ENCODE assay signal across 12 cellular contexts in the genomic region with DNA sequence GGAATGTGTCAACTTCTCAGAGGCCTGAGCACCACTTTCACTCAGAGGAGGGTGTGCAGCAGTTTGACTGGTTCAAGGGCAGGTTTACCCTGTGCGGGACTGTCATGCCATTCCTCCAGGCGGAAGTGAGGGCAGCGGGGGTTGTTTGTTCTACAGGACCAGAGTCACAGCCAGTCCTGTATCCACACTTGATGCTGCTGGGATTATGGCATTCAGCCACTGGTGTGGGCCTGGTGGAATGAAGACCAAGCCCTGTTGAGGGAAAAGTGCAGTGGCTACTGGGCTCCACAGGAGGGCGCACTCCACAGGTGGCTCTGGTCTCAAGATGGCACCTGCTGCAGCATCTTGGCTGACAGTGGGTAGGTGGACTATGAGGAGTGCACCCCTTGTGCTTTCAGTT. TPM values are rescaled to one million over a fixed set of nuclear protein-coding genes. Genes with fewer than 3 reads are reported as not detected.
DNase-seq lines count a peak whose midpoint lies in the region; ATAC-seq, FAIRE-seq and TF ChIP-seq lines count a peak whose summit lies in the region.
"Had no signal": no experiment of that assay in that cellular context is flagged by ENCODE, and none has a peak within 500 bp of the region (broad histone marks: within the 10 kb centered on the region; RNA-seq: fewer than 3 reads in every experiment).

No MANE protein-coding gene starts in this region.

- no peaks in the 10 kb centered on the region for H3K23me2 ChIP-seq in H9 (ENCODE audit: insufficient read length, low read depth, low read length, poor library complexity, severe bottlenecking)

- H2AFZ ChIP-seq in H9 (ENCODE audit: low read length) (no peak overlapping the region), GM12878 (ENCODE audit: control insufficient read depth, low read depth, low read length) (no peak overlapping the region)

- no peak overlapping the region for H3K4me3 ChIP-seq in AG10803 (ENCODE audit: low read length)
- H3K4me3 ChIP-seq in GM12878: no peak overlapping the region
- no peak overlapping the region for H3K4me3 ChIP-seq in prostate gland

- SMC1A ChIA-PET in GM12878 (lab: Charles Lee; ENCODE audit: uncharacterized antibody, unreplicated experiment): no interaction called here

- H3K9ac ChIP-seq in H9 (ENCODE audit: extremely low read depth, insufficient read length, low read length) (no peak overlapping the region), GM12878 (ENCODE audit: control insufficient read depth, insufficient read depth, low read length) (no peak overlapping the region)

- no peak overlapping the region for H3K27ac Mint-ChIP-seq in H9
- H3K27ac Mint-ChIP-seq in activated T-helper 1 cell treated with anti-CD3 and anti-CD28 coated beads, Interleukin-12 subunit alpha, Interleukin-12 subunit beta, Interleukin-2, Interleukin-4 antibody, amounts not matched to agents 30 ng/mL and 10 ng/mL and 1 ng/mL, durations not matched to agents 14 hours and 24 hours and 36 hours: no peak overlapping the region
- H3K27ac Mint-ChIP-seq: activated CD4-positive, alpha-beta T cell treated with anti-CD3 and anti-CD28 coated beads, Interleukin-2, amount 10 ng/mL, durations not matched to agents 7 days and 5 days had no signal

- intact Hi-C loops in GM12878 (cut with micrococcal nuclease; ENCODE audit: unreplicated experiment) (no loop called here), prostate gland (cut with DNase I) (no loop called here)
- intact Hi-C loops in activated T-helper 1 cell treated with anti-CD3 and anti-CD28 coated beads, Interleukin-12 subunit alpha, Interleukin-12 subunit beta, Interleukin-2, Interleukin-4 antibody, amounts not matched to agents 30 ng/mL and 10 ng/mL and 1 ng/mL, durations not matched to agents 14 hours and 24 hours and 36 hours (cut with micrococcal nuclease): no loop called here

- CTCF ChIA-PET in GM12878 (lab: Yijun Ruan, JAX): no interaction called here

- H3T11ph ChIP-seq in H9 (ENCODE audit: low read length): no peak overlapping the region

- H4K91ac ChIP-seq in H9 (ENCODE audit: insufficient read length, low read depth, low read length): no peak overlapping the region

- ATAC-seq in GM12878: no peak

- no peak overlapping the region for H4K5ac ChIP-seq in H9 (ENCODE audit: insufficient read length, low read depth, low read length)

- no peak overlapping the region for H3K23ac ChIP-seq in H9 (ENCODE audit: insufficient read length, low read depth, low read length)

- H4K20me1 ChIP-seq in H9 (ENCODE audit: control insufficient read depth, insufficient read depth, insufficient read length) (no peaks in the 10 kb centered on the region), GM12878 (ENCODE audit: control insufficient read depth, insufficient read depth) (no peaks in the 10 kb centered on the region)

- in situ Hi-C loops in GM12878 (cut with MboI): no loop called here

- no peaks in the 10 kb centered on the region; a peak in 2 of 5 replicates for H3K9me3 Mint-ChIP-seq in H9
- H3K9me3 Mint-ChIP-seq in activated T-helper 1 cell treated with anti-CD3 and anti-CD28 coated beads, Interleukin-12 subunit alpha, Interleukin-12 subunit beta, Interleukin-2, Interleukin-4 antibody, amounts not matched to agents 30 ng/mL and 10 ng/mL and 1 ng/mL, durations not matched to agents 14 hours and 24 hours and 36 hours: peaks cover 5% of the 10 kb centered on the region
- H3K9me3 Mint-ChIP-seq: activated CD4-positive, alpha-beta T cell treated with anti-CD3 and anti-CD28 coated beads, Interleukin-2, amount 10 ng/mL, durations not matched to agents 7 days and 5 days had no signal

- no peak for DNase-seq in AG10803 (ENCODE audit: low read depth)
- DNase-seq in H9: peak; percentile 77
- DNase-seq in GM12878 (ENCODE audit: low read depth, low spot score): no peak
- DNase-seq in kidney tubule cell (ENCODE audit: low spot score): peak; percentile 20
- no peak for DNase-seq in prostate gland (ENCODE audit: low spot score)
- no peak for DNase-seq in NCI-H2227 treated with DMSO at 0.1 percent for 48 hours (lab: John Stamatoyannopoulos, UW)
- no peak for DNase-seq in activated naive CD4-positive, alpha-beta T cell (lab: John Stamatoyannopoulos, UW)
- DNase-seq in activated T-helper 1 cell treated with anti-CD3 and anti-CD28 coated beads, Interleukin-12 subunit alpha, Interleukin-12 subunit beta, Interleukin-2, Interleukin-4 antibody, amounts not matched to agents 30 ng/mL and 10 ng/mL and 1 ng/mL, durations not matched to agents 14 hours and 24 hours and 36 hours (ENCODE audit: low spot score): no peak
- DNase-seq: activated CD4-positive, alpha-beta T cell treated with anti-CD3 and anti-CD28 coated beads, Interleukin-2, amount 10 ng/mL, durations not matched to agents 7 days and 5 days; NCI-H1048; RPMI8226 had no signal

- H3K36me3 ChIP-seq in GM12878 (ENCODE audit: control insufficient read depth in 2 of 2, insufficient read depth in 2 of 2, low read length in 1 of 2): no peaks in the 10 kb centered on the region
- H3K36me3 ChIP-seq in prostate gland: no peaks in the 10 kb centered on the region

- no peak for FAIRE-seq in GM12878 (lab: Jason Lieb, UNC)

- TF ChIP-seq RAD21 in GM12878 (IDR thresholded peaks at IDR 0.05; ENCODE audit: insufficient read depth, low read depth, low read length): no peak

- no peaks in the 10 kb centered on the region for H3K79me1 ChIP-seq in H9 (ENCODE audit: insufficient read depth, low read depth, low read length, poor library complexity, severe bottlenecking)

- H3K4me2 ChIP-seq in H9 (ENCODE audit: insufficient read depth, insufficient read length, low read length): no peak overlapping the region
- H3K4me2 ChIP-seq in GM12878 (ENCODE audit: control insufficient read depth, insufficient read depth): no peak overlapping the region

- H2BK5ac ChIP-seq in H9 (ENCODE audit: insufficient read length, low read length): no peak overlapping the region

- no peak for TF ChIP-seq EP300 in GM12878 (IDR thresholded peaks at IDR 0.05; ENCODE audit: borderline replicate concordance in 1 of 2, control insufficient read depth in 1 of 2, low read depth in 2 of 2, low read length in 2 of 2)

- H2BK20ac ChIP-seq in H9 (ENCODE audit: low read depth, low read length, poor library complexity, severe bottlenecking): no peak overlapping the region

- H3K27ac ChIP-seq in H9 (ENCODE audit: insufficient read length, low read depth, low read length): no peak overlapping the region
- H3K27ac ChIP-seq in GM12878 (ENCODE audit: control insufficient read depth, insufficient read depth): no peak overlapping the region
- no peak overlapping the region for H3K27ac ChIP-seq in prostate gland

- H3K4ac ChIP-seq in H9 (ENCODE audit: low read depth, low read length): no peak overlapping the region

- H3K9me3 ChIP-seq in H9 (ENCODE audit: control insufficient read depth, low read depth, low read length) (no peaks in the 10 kb centered on the region), GM12878 (replicated peaks; ENCODE audit: control insufficient read depth, insufficient read depth, low read length) (no peaks in the 10 kb centered on the region; the same call in 2 of the 3 replicates), prostate gland (no peaks in the 10 kb centered on the region)

- no peaks in the 10 kb centered on the region for H3K4me1 Mint-ChIP-seq in H9
- no peaks in the 10 kb centered on the region for H3K4me1 Mint-ChIP-seq in activated T-helper 1 cell treated with anti-CD3 and anti-CD28 coated beads, Interleukin-12 subunit alpha, Interleukin-12 subunit beta, Interleukin-2, Interleukin-4 antibody, amounts not matched to agents 30 ng/mL and 10 ng/mL and 1 ng/mL, durations not matched to agents 14 hours and 24 hours and 36 hours (ENCODE audit: low read depth)
- H3K4me1 Mint-ChIP-seq: activated CD4-positive, alpha-beta T cell treated with anti-CD3 and anti-CD28 coated beads, Interleukin-2, amount 10 ng/mL, durations not matched to agents 7 days and 5 days had no signal

- POLR2A ChIA-PET in GM12878 (lab: Charles Lee): no interaction called here

- no peak for TF ChIP-seq POLR2A in GM12878 (IDR thresholded peaks at IDR 0.05; ENCODE audit: low read depth, low read length)
- no peak for TF ChIP-seq POLR2A in prostate gland (IDR thresholded peaks at IDR 0.05)

- no CpG with 5 or more reads among the region's 4 CpGs for WGBS in H9 (ENCODE audit: extremely low coverage, insufficient read length, low lambda C conversion rate)
- 52% methylated on average over 4 of the region's 4 CpGs for WGBS in GM12878 (ENCODE audit: insufficient coverage, insufficient replicate concordance, low lambda C conversion rate, missing lambda C conversion rate)
- WGBS in prostate gland: 65% methylated on average over 4 of the region's 4 CpGs

- no peak overlapping the region for H2BK12ac ChIP-seq in H9 (ENCODE audit: insufficient read length, low read depth, low read length)

- no peak overlapping the region for H3K4me3 Mint-ChIP-seq in H9
- no peak overlapping the region for H3K4me3 Mint-ChIP-seq in activated T-helper 1 cell treated with anti-CD3 and anti-CD28 coated beads, Interleukin-12 subunit alpha, Interleukin-12 subunit beta, Interleukin-2, Interleukin-4 antibody, amounts not matched to agents 30 ng/mL and 10 ng/mL and 1 ng/mL, durations not matched to agents 14 hours and 24 hours and 36 hours
- H3K4me3 Mint-ChIP-seq: activated CD4-positive, alpha-beta T cell treated with anti-CD3 and anti-CD28 coated beads, Interleukin-2, amount 10 ng/mL, durations not matched to agents 7 days and 5 days had no signal

- peaks cover 4% of the 10 kb centered on the region; the same call in 1 of the 2 replicates for H3K27me3 Mint-ChIP-seq in H9 (ENCODE audit: low read depth)
- peaks cover 27% of the 10 kb centered on the region for H3K27me3 Mint-ChIP-seq in activated T-helper 1 cell treated with anti-CD3 and anti-CD28 coated beads, Interleukin-12 subunit alpha, Interleukin-12 subunit beta, Interleukin-2, Interleukin-4 antibody, amounts not matched to agents 30 ng/mL and 10 ng/mL and 1 ng/mL, durations not matched to agents 14 hours and 24 hours and 36 hours (ENCODE audit: insufficient read depth)

- H3K27me3 ChIP-seq in H9 (ENCODE audit: insufficient read depth, low read length): no peaks in the 10 kb centered on the region; the same call in 1 of the 2 replicates
- no peaks in the 10 kb centered on the region; a peak in 1 of 4 replicates for H3K27me3 ChIP-seq in GM12878 (replicated peaks in 1 of 2; ENCODE audit: control insufficient read depth in 2 of 2, insufficient read depth in 2 of 2, low read length in 1 of 2)
- no peaks in the 10 kb centered on the region for H3K27me3 ChIP-seq in prostate gland (replicated peaks; ENCODE audit: insufficient read depth)

- no peak overlapping the region for H3K18ac ChIP-seq in H9 (ENCODE audit: insufficient read length, low read depth, low read length)

- H4K8ac ChIP-seq in H9 (replicated peaks; ENCODE audit: insufficient read length, low read depth, low read length): no peak overlapping the region

- BruUV-seq in GM12878 (replicated peaks; lab: Mats Ljungman, UMichigan): no TSS peak

- TF ChIP-seq CTCF in AG10803 (conservative IDR thresholded peaks at IDR 0.05; ENCODE audit: low read length): peak; percentile 37
- peak; percentile 92 for TF ChIP-seq CTCF in H9 (conservative IDR thresholded peaks at IDR 0.05)
- TF ChIP-seq CTCF in GM12878 (IDR thresholded peaks at IDR 0.05 in 2 of 3, conservative IDR thresholded peaks at IDR 0.05 in 1 of 3; ENCODE audit: control insufficient read depth in 2 of 3, extremely low read depth in 1 of 3, insufficient read depth in 1 of 3, low read depth in 3 of 3, low read length in 3 of 3): peak; percentile 28 to 49 (median 47); a peak in 5 of 6 replicates
- TF ChIP-seq CTCF in prostate gland (IDR thresholded peaks at IDR 0.05): peak in 2 of 4 experiments; percentile 9 to 23

- H3K14ac ChIP-seq in H9 (ENCODE audit: insufficient read depth, low read length): no peak overlapping the region

- H3K79me2 ChIP-seq in H9 (ENCODE audit: insufficient read depth, low read length) (no peaks in the 10 kb centered on the region), GM12878 (ENCODE audit: control insufficient read depth, insufficient read depth, low read length) (no peaks in the 10 kb centered on the region)

- H2BK15ac ChIP-seq in H9 (ENCODE audit: low read depth, low read length): no peak overlapping the region

- H3K4me1 ChIP-seq in H9 (ENCODE audit: insufficient read depth, low read length) (no peaks in the 10 kb centered on the region), GM12878 (ENCODE audit: control insufficient read depth, insufficient read depth, low read length) (no peaks in the 10 kb centered on the region), prostate gland (replicated peaks) (no peaks in the 10 kb centered on the region)

- H2BK120ac ChIP-seq in H9 (ENCODE audit: low read depth, low read length, poor library complexity, severe bottlenecking): no peak overlapping the region

- RAD21 ChIA-PET in GM12878 (lab: Charles Lee; ENCODE audit: unreplicated experiment): no interaction called here

- H3K36me3 Mint-ChIP-seq in H9 (ENCODE audit: insufficient read depth in 1 of 3, low read depth in 3 of 3): no peaks in the 10 kb centered on the region
- H3K36me3 Mint-ChIP-seq in activated T-helper 1 cell treated with anti-CD3 and anti-CD28 coated beads, Interleukin-12 subunit alpha, Interleukin-12 subunit beta, Interleukin-2, Interleukin-4 antibody, amounts not matched to agents 30 ng/mL and 10 ng/mL and 1 ng/mL, durations not matched to agents 14 hours and 24 hours and 36 hours (ENCODE audit: low read depth): no peaks in the 10 kb centered on the region

- H2AK5ac ChIP-seq in H9 (ENCODE audit: insufficient read length, low read length): no peak overlapping the region

- H3K56ac ChIP-seq in H9 (ENCODE audit: insufficient read length, low read depth, low read length): no peak overlapping the region

RNA-seq across cellular contexts. Expression of gene SEMG2, which starts 14.8 kb away (rescaled TPM):
- not detected in 2 replicates for total RNA-seq in H9 (2021)
- not detected in 2 replicates for total RNA-seq in GM12878 (2013; cell fraction: nucleolus; rRNA removed)
- not detected in 2 replicates for total RNA-seq in GM12878 (2014; rRNA removed)
- not detected in 2 replicates for total RNA-seq in GM12878 (2014; rRNA removed; fragmentation: Illumina TruSeq; extraction: Trizol)
- not detected in 2 replicates for total RNA-seq in GM12878 (2021)
- polyA plus RNA-seq in GM12878 (2011; ENCODE audit: low read depth): not detected
- not detected in 2 replicates for polyA plus RNA-seq in GM12878 (2011; rRNA removed)
- polyA plus RNA-seq in GM12878 (2011; cell fraction: cytosol; rRNA removed): not detected in 2 replicates
- polyA plus RNA-seq in GM12878 (2011; cell fraction: nucleus; rRNA removed): not detected in 2 replicates
- polyA plus RNA-seq in GM12878 (2012): not detected in 2 replicates
- not detected in 2 replicates for polyA plus RNA-seq in GM12878 (2014; fragmentation: Illumina TruSeq; extraction: Trizol)
- polyA plus RNA-seq in GM12878 (2014; fragmentation: Nextera tagmentation; extraction: Ambion mirVana): not detected
- polyA plus RNA-seq in GM12878 (2014; rRNA removed): not detected in 2 replicates
- polyA plus RNA-seq in GM12878 (2016; fragmentation: Nextera tagmentation; extraction: Ambion mirVana): not detected
- polyA minus RNA-seq in GM12878 (2011; rRNA and poly(A)+ RNA removed): not detected in 2 replicates
- polyA minus RNA-seq in GM12878 (2011; cell fraction: cytosol; rRNA and poly(A)+ RNA removed): not detected in 2 replicates
- not detected in 2 replicates for polyA minus RNA-seq in GM12878 (2011; cell fraction: nucleus; rRNA and poly(A)+ RNA removed)
- total RNA-seq in prostate gland: 10 to 100 TPM in 1 of 2 donors, under 1 TPM in 1; 0.18 to 70.5 TPM
- not detected in 2 replicates for total RNA-seq in activated T-helper 1 cell treated with anti-CD3 and anti-CD28 coated beads, Interleukin-12 subunit alpha, Interleukin-12 subunit beta, Interleukin-2, Interleukin-4 antibody, amounts not matched to agents 30 ng/mL and 10 ng/mL and 1 ng/mL, durations not matched to agents 14 hours and 24 hours and 36 hours
- total RNA-seq: activated CD4-positive, alpha-beta T cell treated with anti-CD3 and anti-CD28 coated beads, Interleukin-2, amount 10 ng/mL, durations not matched to agents 7 days and 5 days; posterior vena cava had no signal

RNA-seq across cellular contexts. Expression of gene SLPI, which starts 18.4 kb away (rescaled TPM):
- total RNA-seq in H9 (2021) (not detected in 2 replicates), GM12878 (2014; rRNA removed) (not detected in 2 replicates), GM12878 (2014; rRNA removed; fragmentation: Illumina TruSeq; extraction: Trizol) (not detected in 2 replicates), GM12878 (2021) (1.4 TPM in 1 of 2 replicates, not detected in the other), prostate gland (100 to 1,000 TPM; 168 to 202 TPM)
- total RNA-seq in GM12878 (2013; cell fraction: nucleolus; rRNA removed): not detected in 2 replicates
- polyA plus RNA-seq in GM12878 (2011; ENCODE audit: low read depth): not detected
- polyA plus RNA-seq in GM12878 (2011; rRNA removed) (not detected in 2 replicates), GM12878 (2014; fragmentation: Illumina TruSeq; extraction: Trizol) (not detected in 2 replicates), GM12878 (2014; fragmentation: Nextera tagmentation; extraction: Ambion mirVana) (not detected), GM12878 (2014; rRNA removed) (0.56 TPM in 1 of 2 replicates, not detected in the other), GM12878 (2016; fragmentation: Nextera tagmentation; extraction: Ambion mirVana) (not detected)
- 0.20 TPM in 1 of 2 replicates, not detected in the other for polyA plus RNA-seq in GM12878 (2011; cell fraction: cytosol; rRNA removed)
- polyA plus RNA-seq in GM12878 (2011; cell fraction: nucleus; rRNA removed): not detected in 2 replicates
- not detected in 2 replicates for polyA plus RNA-seq in GM12878 (2012)
- polyA minus RNA-seq in GM12878 (2011; rRNA and poly(A)+ RNA removed): not detected in 2 replicates
- 24.7 and 29.1 TPM in 2 replicates for polyA minus RNA-seq in GM12878 (2011; cell fraction: cytosol; rRNA and poly(A)+ RNA removed)
- 3.0 and 9.1 TPM in 2 replicates for polyA minus RNA-seq in GM12878 (2011; cell fraction: nucleus; rRNA and poly(A)+ RNA removed)
- not detected in 2 replicates for total RNA-seq in activated T-helper 1 cell treated with anti-CD3 and anti-CD28 coated beads, Interleukin-12 subunit alpha, Interleukin-12 subunit beta, Interleukin-2, Interleukin-4 antibody, amounts not matched to agents 30 ng/mL and 10 ng/mL and 1 ng/mL, durations not matched to agents 14 hours and 24 hours and 36 hours

RNA-seq across cellular contexts. Expression of gene SEMG1, which starts 29.2 kb away (rescaled TPM):
- total RNA-seq in H9 (2021) (1.4 and 2.0 TPM in 2 replicates), GM12878 (2014; rRNA removed) (not detected in 2 replicates), GM12878 (2014; rRNA removed; fragmentation: Illumina TruSeq; extraction: Trizol) (not detected in 2 replicates), GM12878 (2021) (not detected in 2 replicates), prostate gland (100 to 1,000 TPM in 1 of 2 donors, under 1 TPM in 1; 0.14 to 250 TPM)
- total RNA-seq in GM12878 (2013; cell fraction: nucleolus; rRNA removed): not detected in 2 replicates
- polyA plus RNA-seq in GM12878 (2011; ENCODE audit: low read depth): not detected
- polyA plus RNA-seq in GM12878 (2011; rRNA removed) (not detected in 2 replicates), GM12878 (2014; fragmentation: Illumina TruSeq; extraction: Trizol) (not detected in 2 replicates), GM12878 (2014; fragmentation: Nextera tagmentation; extraction: Ambion mirVana) (not detected), GM12878 (2014; rRNA removed) (not detected in 2 replicates), GM12878 (2016; fragmentation: Nextera tagmentation; extraction: Ambion mirVana) (not detected)
- not detected in 2 replicates for polyA plus RNA-seq in GM12878 (2011; cell fraction: cytosol; rRNA removed)
- polyA plus RNA-seq in GM12878 (2011; cell fraction: nucleus; rRNA removed): not detected in 2 replicates
- polyA plus RNA-seq in GM12878 (2012): not detected in 2 replicates
- polyA minus RNA-seq in GM12878 (2011; rRNA and poly(A)+ RNA removed): not detected in 2 replicates
- polyA minus RNA-seq in GM12878 (2011; cell fraction: cytosol; rRNA and poly(A)+ RNA removed): not detected in 2 replicates
- polyA minus RNA-seq in GM12878 (2011; cell fraction: nucleus; rRNA and poly(A)+ RNA removed): not detected in 2 replicates
- not detected in 2 replicates for total RNA-seq in activated T-helper 1 cell treated with anti-CD3 and anti-CD28 coated beads, Interleukin-12 subunit alpha, Interleukin-12 subunit beta, Interleukin-2, Interleukin-4 antibody, amounts not matched to agents 30 ng/mL and 10 ng/mL and 1 ng/mL, durations not matched to agents 14 hours and 24 hours and 36 hours
- total RNA-seq: activated CD4-positive, alpha-beta T cell treated with anti-CD3 and anti-CD28 coated beads, Interleukin-2, amount 10 ng/mL, durations not matched to agents 7 days and 5 days; posterior vena cava had no signal

Comparison
In these comparisons a context has a peak if more than half of its experiments do, and no peak if none do; other contexts are left out.
1. DNase-seq: peak in H9 (single experiment) and kidney tubule cell (single experiment); none in AG10803 (single experiment), GM12878 (single experiment), prostate gland (single experiment), NCI-H2227 treated with DMSO at 0.1 percent for 48 hours (single experiment), activated naive CD4-positive, alpha-beta T cell (0 of 4) and activated T-helper 1 cell treated with anti-CD3 and anti-CD28 coated beads, Interleukin-12 subunit alpha, Interleukin-12 subunit beta, Interleukin-2, Interleukin-4 antibody, amounts not matched to agents 30 ng/mL and 10 ng/mL and 1 ng/mL, durations not matched to agents 14 hours and 24 hours and 36 hours (single experiment).
2. RNA of gene SLPI, which starts 18.4 kb away (total RNA-seq): 168 to 202 TPM in prostate gland; not detected in H9, 1.4 TPM in GM12878 and not detected in activated T-helper 1 cell treated with anti-CD3 and anti-CD28 coated beads, Interleukin-12 subunit alpha, Interleukin-12 subunit beta, Interleukin-2, Interleukin-4 antibody, amounts not matched to agents 30 ng/mL and 10 ng/mL and 1 ng/mL, durations not matched to agents 14 hours and 24 hours and 36 hours; every median in the first group is over 10 times any median in the second.